In genomic region chr1:19811206-19811851, GRCh38 we compare ENCODE assay signal across 8 cellular contexts. TPM values are rescaled to one million over a fixed set of nuclear protein-coding genes. Genes with fewer than 3 reads are reported as not detected.
DNase-seq lines count a peak whose midpoint lies in the region; ATAC-seq and TF ChIP-seq lines count a peak whose summit lies in the region.

No MANE protein-coding gene starts in this region.

- peak; percentile 56 for TF ChIP-seq CTCF in BE2C (IDR thresholded peaks at IDR 0.05; ENCODE audit: low read depth, low read length)
- TF ChIP-seq CTCF in WTC11 (IDR thresholded peaks at IDR 0.05): peak; percentile 54; the same call in 1 of the 2 replicates
- TF ChIP-seq CTCF in colonic mucosa (IDR thresholded peaks at IDR 0.05): peak; percentile 33

- peaks cover 13% of the 10 kb centered on the region for H3K9me3 Mint-ChIP-seq in WTC11
- no peaks in the 10 kb centered on the region for H3K9me3 Mint-ChIP-seq in natural killer cell treated with Interleukin-12 subunit alpha and Interleukin-12 subunit beta and Interleukin-15 and Interleukin-18, amount 100 ng/mL, for 72 hours

- intact Hi-C loops in colonic mucosa (cut with DNase I): no loop called here

- peak; percentile 48 for DNase-seq in BE2C
- DNase-seq in HT1080 (ENCODE audit: low read depth): peak; percentile 42
- DNase-seq in WTC11 (ENCODE audit: low spot score): peak; percentile 72
- DNase-seq in colonic mucosa: peak; percentile 72
- peak; percentile 65 for DNase-seq in natural killer cell treated with Interleukin-12 subunit alpha and Interleukin-12 subunit beta and Interleukin-15 and Interleukin-18, amount 100 ng/mL, for 72 hours (ENCODE audit: low spot score)
- DNase-seq in NCI-H187 treated with DMSO at 0.1 percent for 48 hours (lab: John Stamatoyannopoulos, UW): no peak
- no peak for DNase-seq in NCI-H524 (lab: John Stamatoyannopoulos, UW)
- no peak for DNase-seq in NCI-H2171 (lab: John Stamatoyannopoulos, UW)

- H3K4me3 Mint-ChIP-seq in WTC11: no peak overlapping the region
- H3K4me3 Mint-ChIP-seq in natural killer cell treated with Interleukin-12 subunit alpha and Interleukin-12 subunit beta and Interleukin-15 and Interleukin-18, amount 100 ng/mL, for 72 hours: no peak overlapping the region

- no peak overlapping the region for H3K27ac Mint-ChIP-seq in WTC11
- no peak overlapping the region for H3K27ac Mint-ChIP-seq in natural killer cell treated with Interleukin-12 subunit alpha and Interleukin-12 subunit beta and Interleukin-15 and Interleukin-18, amount 100 ng/mL, for 72 hours

- CTCF ChIA-PET in WTC11 (lab: Charles Lee): interaction anchor here (0.6 to 1.5 kb wide), 15 partner anchors 9 to 107 kb away, joined by 3 to 6 read pairs (median 4); partner anchors contain the start of gene OTUD3

- peak overlapping the region in 1 of 2 donors; percentile 3 for H3K9ac ChIP-seq in colonic mucosa (ENCODE audit: low read depth in 2 of 2, low read length in 2 of 2)

- H3K4me1 ChIP-seq in BE2C (no peaks in the 10 kb centered on the region), colonic mucosa (no peaks in the 10 kb centered on the region)

- H3K9me3 ChIP-seq in BE2C (no peaks in the 10 kb centered on the region), colonic mucosa (no peaks in the 10 kb centered on the region)

- no peaks in the 10 kb centered on the region; the same call in none of the 2 replicates for H3K27me3 Mint-ChIP-seq in WTC11 (ENCODE audit: low read depth)
- H3K27me3 Mint-ChIP-seq in natural killer cell treated with Interleukin-12 subunit alpha and Interleukin-12 subunit beta and Interleukin-15 and Interleukin-18, amount 100 ng/mL, for 72 hours: peaks cover 0 to 5% of the 10 kb centered on the region in 2 donors

- H3K27ac ChIP-seq in colonic mucosa: peak overlapping the region; percentile 87

- ATAC-seq in WTC11: peak; percentile 82
- peak; percentile 55 to 66 for ATAC-seq in natural killer cell treated with Interleukin-12 subunit alpha and Interleukin-12 subunit beta and Interleukin-15 and Interleukin-18, amount 100 ng/mL, for 72 hours

- no peaks in the 10 kb centered on the region for H3K36me3 Mint-ChIP-seq in WTC11
- H3K36me3 Mint-ChIP-seq in natural killer cell treated with Interleukin-12 subunit alpha and Interleukin-12 subunit beta and Interleukin-15 and Interleukin-18, amount 100 ng/mL, for 72 hours: no peaks in the 10 kb centered on the region

- POLR2A ChIA-PET in WTC11 (lab: Charles Lee): interaction anchor here (0.6 kb wide), 1 partner anchor 30 kb away, joined by 3 read pairs; no protein-coding TSS in a partner anchor

- H3K4me1 Mint-ChIP-seq in WTC11: peaks cover 30% of the 10 kb centered on the region
- H3K4me1 Mint-ChIP-seq in natural killer cell treated with Interleukin-12 subunit alpha and Interleukin-12 subunit beta and Interleukin-15 and Interleukin-18, amount 100 ng/mL, for 72 hours (ENCODE audit: low read depth in 2 of 2): no peaks in the 10 kb centered on the region

- H3K36me3 ChIP-seq in BE2C: no peaks in the 10 kb centered on the region
- no peaks in the 10 kb centered on the region for H3K36me3 ChIP-seq in colonic mucosa

- H3K4me3 ChIP-seq in BE2C (ENCODE audit: low read depth, low read length) (no peak overlapping the region), colonic mucosa (no peak overlapping the region)

- H3K27me3 ChIP-seq in BE2C: no peaks in the 10 kb centered on the region
- H3K27me3 ChIP-seq in colonic mucosa: no peaks in the 10 kb centered on the region

TF ChIP-seq in WTC11, 78 proteins besides CTCF, POLR2A, EP300 and RAD21 (continues in another document):
- no peak for TF ChIP-seq ZNF416 (CRISPR knock-in tag; IDR thresholded peaks at IDR 0.05)
- no peak for TF ChIP-seq CDX4 (CRISPR knock-in tag; IDR thresholded peaks at IDR 0.05; ENCODE audit: borderline replicate concordance)
- no peak for TF ChIP-seq ZNF121 (CRISPR knock-in tag; IDR thresholded peaks at IDR 0.05)
- TF ChIP-seq IRF1 (CRISPR knock-in tag; IDR thresholded peaks at IDR 0.05): no peak
- no peak for TF ChIP-seq ESRRA (CRISPR knock-in tag; IDR thresholded peaks at IDR 0.05; ENCODE audit: borderline replicate concordance)
- no peak for TF ChIP-seq JAZF1 (CRISPR knock-in tag; IDR thresholded peaks at IDR 0.05)
- TF ChIP-seq AFF4 (CRISPR knock-in tag; IDR thresholded peaks at IDR 0.05; ENCODE audit: borderline replicate concordance): no peak
- no peak for TF ChIP-seq ZNF512 (CRISPR knock-in tag; IDR thresholded peaks at IDR 0.05; ENCODE audit: borderline replicate concordance)
- TF ChIP-seq HMGA2 (CRISPR knock-in tag; IDR thresholded peaks at IDR 0.05): no peak

RNA-seq across cellular contexts. Expression of gene RNF186, which starts 3.8 kb away (rescaled TPM):
- not detected for polyA plus RNA-seq in BE2C (2012; ENCODE audit: insufficient read depth, insufficient read length, low read depth)
- not detected in 2 replicates for total RNA-seq in HT1080 (2014; rRNA removed; shearing (Covaris generic))
- polyA plus RNA-seq in HT1080 (2015; cell fraction: cytosol; rRNA removed): not detected in 2 replicates
- not detected in 2 replicates for polyA plus RNA-seq in HT1080 (2015; cell fraction: nucleus; rRNA removed)
- not detected in 3 replicates for total RNA-seq in WTC11 (2021)
- total RNA-seq in colonic mucosa: 10 to 100 TPM; 43.0 to 71.4 TPM
- not detected for total RNA-seq in natural killer cell treated with Interleukin-12 subunit alpha and Interleukin-12 subunit beta and Interleukin-15 and Interleukin-18, amount 100 ng/mL, for 72 hours

RNA-seq across cellular contexts. Expression of gene TMCO4, which starts 11.6 kb away (rescaled TPM):
- 0.57 TPM for polyA plus RNA-seq in BE2C (2012; ENCODE audit: insufficient read depth, insufficient read length, low read depth)
- total RNA-seq in HT1080 (2014; rRNA removed; shearing (Covaris generic)): 13.1 and 18.9 TPM in 2 replicates
- 8.9 and 10.0 TPM in 2 replicates for polyA plus RNA-seq in HT1080 (2015; cell fraction: cytosol; rRNA removed)
- 11.9 and 12.6 TPM in 2 replicates for polyA plus RNA-seq in HT1080 (2015; cell fraction: nucleus; rRNA removed)
- total RNA-seq in WTC11 (2021): 7.2 to 9.3 TPM (median 7.5 TPM) in 3 replicates
- total RNA-seq in colonic mucosa: 10 to 100 TPM; 26.9 to 44.1 TPM
- 10 to 100 TPM; 11.7 to 20.3 TPM for total RNA-seq in natural killer cell treated with Interleukin-12 subunit alpha and Interleukin-12 subunit beta and Interleukin-15 and Interleukin-18, amount 100 ng/mL, for 72 hours

Comparison
In these comparisons a context has a peak if more than half of its experiments do, and no peak if none do; other contexts are left out.
1. DNase-seq: peak in BE2C (single experiment), HT1080 (single experiment), WTC11 (single experiment), colonic mucosa (single experiment) and natural killer cell treated with Interleukin-12 subunit alpha and Interleukin-12 subunit beta and Interleukin-15 and Interleukin-18, amount 100 ng/mL, for 72 hours (single experiment); none in NCI-H187 treated with DMSO at 0.1 percent for 48 hours (single experiment), NCI-H524 (0 of 2) and NCI-H2171 (single experiment).
2. RNA of gene RNF186, which starts 3.8 kb away (total RNA-seq): 43.0 to 71.4 TPM in colonic mucosa; not detected in HT1080, not detected in WTC11 and not detected in natural killer cell treated with Interleukin-12 subunit alpha and Interleukin-12 subunit beta and Interleukin-15 and Interleukin-18, amount 100 ng/mL, for 72 hours; every median in the first group is over 10 times any median in the second.
3. Peak in every context shown above with its lines, with median percentiles within 50 percentile points of each other: CTCF ChIP-seq.